In genomic region chr17:27808629-27809028, GRCh38 we compare ENCODE assay signal across 13 cellular contexts. TPM values are rescaled to one million over a fixed set of nuclear protein-coding genes. Genes with fewer than 3 reads are reported as not detected.
A peak's percentile ranks its signal among the peaks of the same experiment; 100 is the strongest.
DNase-seq lines count a peak whose midpoint lies in the region; ATAC-seq and TF ChIP-seq lines count a peak whose summit lies in the region.
"Had no signal": no experiment of that assay in that cellular context is flagged by ENCODE, and none has a peak within 500 bp of the region (broad histone marks: within the 10 kb centered on the region; RNA-seq: fewer than 3 reads in every experiment).

No MANE protein-coding gene starts in this region.

- H3K4me2 ChIP-seq in H9 (ENCODE audit: insufficient read depth, insufficient read length, low read length), result no peak overlapping the region

- no peak overlapping the region for H4K8ac ChIP-seq in H9 (replicated peaks; ENCODE audit: insufficient read length, low read depth, low read length)

- H3K9ac ChIP-seq in H9 (ENCODE audit: extremely low read depth, insufficient read length, low read length), result no peak overlapping the region

- intact Hi-C loops in activated T-helper 1 cell treated with anti-CD3 and anti-CD28 coated beads, Interleukin-12 subunit alpha, Interleukin-12 subunit beta, Interleukin-2, Interleukin-4 antibody, amounts not matched to agents 30 ng/mL and 10 ng/mL and 1 ng/mL, durations not matched to agents 14 hours and 24 hours and 36 hours (cut with micrococcal nuclease), result loop anchor here (1.0 to 5.0 kb wide), 4 partner anchors 342 to 571 kb away; partner anchors contain the start of gene TMEM97
- intact Hi-C loops in uterus (cut with DNase I; ENCODE audit: low total_unique reads) (loop anchor here (10.0 kb wide), 1 partner anchor 66 kb away; no protein-coding TSS in a partner anchor), body of pancreas (cut with DNase I) (no loop called here)

- H3K4ac ChIP-seq in H9 (ENCODE audit: low read depth, low read length), result no peak overlapping the region

- peak; percentile 28 for DNase-seq in activated CD4-positive, alpha-beta T cell treated with anti-CD3 and anti-CD28 coated beads for 48 hours
- DNase-seq in activated CD4-positive, alpha-beta T cell treated with anti-CD3 and anti-CD28 coated beads, Interleukin-2, amount 50 U/mL, for 1 hour, result no peak
- peak; percentile 52 for DNase-seq in H9
- no peak for DNase-seq in activated T-helper 1 cell treated with anti-CD3 and anti-CD28 coated beads, Interleukin-12 subunit alpha, Interleukin-12 subunit beta, Interleukin-2, Interleukin-4 antibody, amounts not matched to agents 30 ng/mL and 10 ng/mL and 1 ng/mL, durations not matched to agents 14 hours and 24 hours and 36 hours (ENCODE audit: low spot score)
- DNase-seq in progenitor cell of endocrine pancreas (ENCODE audit: low spot score, unreplicated experiment), result no peak
- no peak for DNase-seq in uterus
- DNase-seq in body of pancreas, result no peak
- DNase-seq: DMS 273 treated with DMSO at 0.1 percent for 48 hours, HFFc6, left cardiac atrium, nephron progenitor cell, upper lobe of right lung had no signal

- H3K4me1 Mint-ChIP-seq in H9 (peaks cover 26 to 27% of the 10 kb centered on the region in 2 experiments), progenitor cell of endocrine pancreas (ENCODE audit: low read depth) (peaks cover 8% of the 10 kb centered on the region)
- H3K4me1 Mint-ChIP-seq in activated T-helper 1 cell treated with anti-CD3 and anti-CD28 coated beads, Interleukin-12 subunit alpha, Interleukin-12 subunit beta, Interleukin-2, Interleukin-4 antibody, amounts not matched to agents 30 ng/mL and 10 ng/mL and 1 ng/mL, durations not matched to agents 14 hours and 24 hours and 36 hours (ENCODE audit: low read depth), result peaks cover 52% of the 10 kb centered on the region

- H2BK15ac ChIP-seq in H9 (ENCODE audit: low read depth, low read length), result no peak overlapping the region

- no peak overlapping the region; a peak in 1 of 7 replicates for H3K27ac Mint-ChIP-seq in H9
- peak overlapping the region; percentile 95 for H3K27ac Mint-ChIP-seq in activated T-helper 1 cell treated with anti-CD3 and anti-CD28 coated beads, Interleukin-12 subunit alpha, Interleukin-12 subunit beta, Interleukin-2, Interleukin-4 antibody, amounts not matched to agents 30 ng/mL and 10 ng/mL and 1 ng/mL, durations not matched to agents 14 hours and 24 hours and 36 hours
- peak overlapping the region; percentile 41 for H3K27ac Mint-ChIP-seq in progenitor cell of endocrine pancreas
- H3K27ac Mint-ChIP-seq: HFFc6, nephron progenitor cell had no signal

- H3K4me1 ChIP-seq in H9 (ENCODE audit: insufficient read depth, low read length) (no peaks in the 10 kb centered on the region; the same call in 1 of the 2 replicates), uterus (no peaks in the 10 kb centered on the region), body of pancreas (peaks cover 27% of the 10 kb centered on the region)

- H2BK12ac ChIP-seq in H9 (ENCODE audit: insufficient read length, low read depth, low read length), result no peak overlapping the region

- no peak overlapping the region for H3T11ph ChIP-seq in H9 (ENCODE audit: low read length)

- no peak for TF ChIP-seq POLR2A in uterus (IDR thresholded peaks at IDR 0.05)
- TF ChIP-seq POLR2A in body of pancreas (IDR thresholded peaks at IDR 0.05), result no peak

- H2AFZ ChIP-seq in H9 (ENCODE audit: low read length), result no peak overlapping the region

- no peak overlapping the region for H3K27ac ChIP-seq in H9 (ENCODE audit: insufficient read length, low read depth, low read length)
- H3K27ac ChIP-seq in uterus, result no peak overlapping the region
- peak overlapping the region in 2 of 4 donors; percentile 26 to 37 for H3K27ac ChIP-seq in body of pancreas
- H3K27ac ChIP-seq: upper lobe of right lung had no signal

- H3K9me3 ChIP-seq in H9 (ENCODE audit: control insufficient read depth, low read depth, low read length) (no peaks in the 10 kb centered on the region), uterus (no peaks in the 10 kb centered on the region), body of pancreas (no peaks in the 10 kb centered on the region)
- H3K9me3 ChIP-seq: upper lobe of right lung had no signal

- H3K4me3 ChIP-seq in uterus (no peak overlapping the region), body of pancreas (no peak overlapping the region)
- H3K4me3 ChIP-seq: upper lobe of right lung had no signal

- H3K27me3 ChIP-seq in H9 (ENCODE audit: insufficient read depth, low read length) (no peaks in the 10 kb centered on the region), uterus (no peaks in the 10 kb centered on the region), body of pancreas (no peaks in the 10 kb centered on the region)
- H3K27me3 ChIP-seq: upper lobe of right lung had no signal

- no peak overlapping the region for H3K18ac ChIP-seq in H9 (ENCODE audit: insufficient read length, low read depth, low read length)

- H4K91ac ChIP-seq in H9 (ENCODE audit: insufficient read length, low read depth, low read length), result no peak overlapping the region

- H2BK5ac ChIP-seq in H9 (ENCODE audit: insufficient read length, low read length), result no peak overlapping the region

- H3K14ac ChIP-seq in H9 (ENCODE audit: insufficient read depth, low read length), result no peak overlapping the region

- H3K79me2 ChIP-seq in H9 (ENCODE audit: insufficient read depth, low read length), result no peaks in the 10 kb centered on the region

- H3K56ac ChIP-seq in H9 (ENCODE audit: insufficient read length, low read depth, low read length), result no peak overlapping the region

- H2BK120ac ChIP-seq in H9 (ENCODE audit: low read depth, low read length, poor library complexity, severe bottlenecking), result no peak overlapping the region

- H3K4me3 Mint-ChIP-seq in H9, result no peak overlapping the region
- peak overlapping the region; percentile 43 for H3K4me3 Mint-ChIP-seq in activated T-helper 1 cell treated with anti-CD3 and anti-CD28 coated beads, Interleukin-12 subunit alpha, Interleukin-12 subunit beta, Interleukin-2, Interleukin-4 antibody, amounts not matched to agents 30 ng/mL and 10 ng/mL and 1 ng/mL, durations not matched to agents 14 hours and 24 hours and 36 hours
- no peak overlapping the region for H3K4me3 Mint-ChIP-seq in progenitor cell of endocrine pancreas (ENCODE audit: low read depth)
- H3K4me3 Mint-ChIP-seq: nephron progenitor cell had no signal

- H3K9me3 Mint-ChIP-seq in H9 (peaks cover 5 to 7% of the 10 kb centered on the region in 2 experiments; a peak in 4 of 5 replicates), progenitor cell of endocrine pancreas (ENCODE audit: low read depth) (peaks cover 4% of the 10 kb centered on the region)
- H3K9me3 Mint-ChIP-seq in activated T-helper 1 cell treated with anti-CD3 and anti-CD28 coated beads, Interleukin-12 subunit alpha, Interleukin-12 subunit beta, Interleukin-2, Interleukin-4 antibody, amounts not matched to agents 30 ng/mL and 10 ng/mL and 1 ng/mL, durations not matched to agents 14 hours and 24 hours and 36 hours, result peaks cover 11% of the 10 kb centered on the region
- H3K9me3 Mint-ChIP-seq: HFFc6, nephron progenitor cell had no signal

- H4K20me1 ChIP-seq in H9 (ENCODE audit: control insufficient read depth, insufficient read depth, insufficient read length), result no peaks in the 10 kb centered on the region

- H3K36me3 ChIP-seq in uterus (no peaks in the 10 kb centered on the region), body of pancreas (replicated peaks in 1 of 2; ENCODE audit: insufficient read depth in 1 of 2, low read depth in 2 of 2) (no peaks in the 10 kb centered on the region)
- H3K36me3 ChIP-seq: upper lobe of right lung had no signal

- WGBS in H9 (ENCODE audit: extremely low coverage, insufficient read length, low lambda C conversion rate), result no CpG with 5 or more reads among the region's 4 CpGs
- 54 to 64% methylated on average over 4 of the region's 4 CpGs for WGBS in body of pancreas, 2 donors

- H3K27me3 Mint-ChIP-seq in H9 (ENCODE audit: low read depth) (no peaks in the 10 kb centered on the region; the same call in 1 of the 2 replicates), progenitor cell of endocrine pancreas (peaks cover 26% of the 10 kb centered on the region)
- no peaks in the 10 kb centered on the region for H3K27me3 Mint-ChIP-seq in activated T-helper 1 cell treated with anti-CD3 and anti-CD28 coated beads, Interleukin-12 subunit alpha, Interleukin-12 subunit beta, Interleukin-2, Interleukin-4 antibody, amounts not matched to agents 30 ng/mL and 10 ng/mL and 1 ng/mL, durations not matched to agents 14 hours and 24 hours and 36 hours (ENCODE audit: insufficient read depth)

- H2AK5ac ChIP-seq in H9 (ENCODE audit: insufficient read length, low read length), result no peak overlapping the region

- peaks cover 5% of the 10 kb centered on the region for H3K23me2 ChIP-seq in H9 (ENCODE audit: insufficient read length, low read depth, low read length, poor library complexity, severe bottlenecking)

- H2BK20ac ChIP-seq in H9 (ENCODE audit: low read depth, low read length, poor library complexity, severe bottlenecking), result no peak overlapping the region

- peaks cover 0 to 7% (median 0%) of the 10 kb centered on the region in 3 experiments; a peak in 3 of 7 replicates for H3K36me3 Mint-ChIP-seq in H9 (ENCODE audit: insufficient read depth in 1 of 3, low read depth in 3 of 3)
- no peaks in the 10 kb centered on the region for H3K36me3 Mint-ChIP-seq in activated T-helper 1 cell treated with anti-CD3 and anti-CD28 coated beads, Interleukin-12 subunit alpha, Interleukin-12 subunit beta, Interleukin-2, Interleukin-4 antibody, amounts not matched to agents 30 ng/mL and 10 ng/mL and 1 ng/mL, durations not matched to agents 14 hours and 24 hours and 36 hours (ENCODE audit: low read depth)
- no peaks in the 10 kb centered on the region for H3K36me3 Mint-ChIP-seq in progenitor cell of endocrine pancreas (ENCODE audit: insufficient read depth)

- H4K5ac ChIP-seq in H9 (ENCODE audit: insufficient read length, low read depth, low read length), result no peak overlapping the region

- TF ChIP-seq CTCF in H9 (conservative IDR thresholded peaks at IDR 0.05), result no peak; the same call in 2 of the 3 replicates
- no peak for TF ChIP-seq CTCF in progenitor cell of endocrine pancreas (IDR thresholded peaks at IDR 0.05; ENCODE audit: unreplicated experiment)
- TF ChIP-seq CTCF in uterus (IDR thresholded peaks at IDR 0.05), result no peak
- no peak for TF ChIP-seq CTCF in body of pancreas (IDR thresholded peaks at IDR 0.05)

- ATAC-seq in GM18870 (IDR thresholded peaks at IDR 0.05; ENCODE audit: unreplicated experiment) (no peak), body of pancreas (no peak)

- no peak overlapping the region for H3K23ac ChIP-seq in H9 (ENCODE audit: insufficient read length, low read depth, low read length)

- no peaks in the 10 kb centered on the region for H3K79me1 ChIP-seq in H9 (ENCODE audit: insufficient read depth, low read depth, low read length, poor library complexity, severe bottlenecking)

RNA-seq across cellular contexts. Expression of gene NOS2, which starts 8.3 kb away (rescaled TPM):
- total RNA-seq in H9 (2021), result 0.35 and 0.59 TPM in 2 replicates
- total RNA-seq in activated T-helper 1 cell treated with anti-CD3 and anti-CD28 coated beads, Interleukin-12 subunit alpha, Interleukin-12 subunit beta, Interleukin-2, Interleukin-4 antibody, amounts not matched to agents 30 ng/mL and 10 ng/mL and 1 ng/mL, durations not matched to agents 14 hours and 24 hours and 36 hours, result not detected in 2 replicates
- total RNA-seq in progenitor cell of endocrine pancreas, result 0.82 and 1.6 TPM in 2 replicates
- total RNA-seq in uterus, result 1 to 10 TPM in 1 of 4 donors, under 1 TPM in 2, not detected in 1; 0.09 to 2.8 (median 0.62) TPM
- under 1 TPM; 0.26 to 0.33 TPM for total RNA-seq in body of pancreas
- total RNA-seq: HFFc6 had no signal

Comparison
In these comparisons a context has a peak if more than half of its experiments do, and no peak if none do; other contexts are left out.
1. DNase-seq: peak in activated CD4-positive, alpha-beta T cell treated with anti-CD3 and anti-CD28 coated beads for 48 hours (single experiment) and H9 (single experiment); none in activated CD4-positive, alpha-beta T cell treated with anti-CD3 and anti-CD28 coated beads, Interleukin-2, amount 50 U/mL, for 1 hour (single experiment), activated T-helper 1 cell treated with anti-CD3 and anti-CD28 coated beads, Interleukin-12 subunit alpha, Interleukin-12 subunit beta, Interleukin-2, Interleukin-4 antibody, amounts not matched to agents 30 ng/mL and 10 ng/mL and 1 ng/mL, durations not matched to agents 14 hours and 24 hours and 36 hours (single experiment), progenitor cell of endocrine pancreas (single experiment), uterus (0 of 2) and body of pancreas (0 of 4).
2. H3K27ac Mint-ChIP-seq: peak in activated T-helper 1 cell treated with anti-CD3 and anti-CD28 coated beads, Interleukin-12 subunit alpha, Interleukin-12 subunit beta, Interleukin-2, Interleukin-4 antibody, amounts not matched to agents 30 ng/mL and 10 ng/mL and 1 ng/mL, durations not matched to agents 14 hours and 24 hours and 36 hours (single experiment) and progenitor cell of endocrine pancreas (single experiment); none in H9 (0 of 3).